9 cellular contexts compared by ENCODE assay signal in genomic region chr1:11731719-11732283, GRCh38. TPM values are rescaled to one million over a fixed set of nuclear protein-coding genes. Genes with fewer than 3 reads are reported as not detected.
DNase-seq lines count a peak whose midpoint lies in the region; ATAC-seq and TF ChIP-seq lines count a peak whose summit lies in the region.
"Had no signal": no experiment of that assay in that cellular context is flagged by ENCODE, and none has a peak within 500 bp of the region (broad histone marks: within the 10 kb centered on the region; RNA-seq: fewer than 3 reads in every experiment).

No MANE protein-coding gene starts in this region.

- peaks cover 0 to 3% (median 0%) of the 10 kb centered on the region in 3 donors for H3K27me3 Mint-ChIP-seq in CD14-positive monocyte (ENCODE audit: low read depth in 3 of 3)

- H3K9me3 Mint-ChIP-seq in CD14-positive monocyte, result peaks cover 0 to 5% (median 0%) of the 10 kb centered on the region in 7 donors

- H3K27ac ChIP-seq in psoas muscle, result peak overlapping the region; percentile 33

- in situ Hi-C loops in astrocyte of the cerebellum (cut with HindIII; ENCODE audit: low sequenced_read_pairs), result no loop called here

- peak overlapping the region; percentile 85 to 88 for H3K4me3 Mint-ChIP-seq in CD14-positive monocyte

- H3K36me3 Mint-ChIP-seq in CD14-positive monocyte, result no peaks in the 10 kb centered on the region

- H3K9me3 ChIP-seq in psoas muscle, result no peaks in the 10 kb centered on the region

- peak overlapping the region; percentile 92 to 98 (median 98) for H3K27ac Mint-ChIP-seq in CD14-positive monocyte

- H3K27me3 ChIP-seq in psoas muscle (ENCODE audit: insufficient read depth in 3 of 3, low read length in 2 of 3), result no peaks in the 10 kb centered on the region

- DNase-seq in CD14-positive monocyte (ENCODE audit: low spot score) (no peak), NCI-H1092 (lab: John Stamatoyannopoulos, UW) (peak; percentile 71), astrocyte of the cerebellum (ENCODE audit: low read depth) (peak; percentile 46), hippocampal formation (lab: John Stamatoyannopoulos, UW) (peak; percentile 81 to 87), psoas muscle (peak; percentile 80 to 82)

- peak overlapping the region; percentile 24 for H3K4me3 ChIP-seq in astrocyte of the cerebellum (ENCODE audit: low read depth, low read length)
- H3K4me3 ChIP-seq in psoas muscle, result peak overlapping the region; percentile 17

- 5 to 26% (median 16%) methylated on average over 15 to 17 of the region's 17 CpGs for WGBS in psoas muscle, 3 donors

- H3K4me1 ChIP-seq in psoas muscle, result peaks cover 3% of the 10 kb centered on the region

- no peaks in the 10 kb centered on the region for H3K36me3 ChIP-seq in psoas muscle (ENCODE audit: insufficient read depth in 1 of 2, low read depth in 1 of 2)

- peaks cover 83% of the 10 kb centered on the region for H3K4me1 Mint-ChIP-seq in CD14-positive monocyte

- intact Hi-C loops in CD14-positive monocyte (cut with micrococcal nuclease) (loop anchor here (1.0 to 10.0 kb wide), 2 partner anchors 8 to 63 kb away; no protein-coding TSS in a partner anchor), psoas muscle (cut with DNase I) (loop anchor here in 1 of 2 donors (10.0 kb wide), 1 partner anchor 457 kb away; the partner anchor contains the start of gene UBIAD1)

- TF ChIP-seq CTCF in CD14-positive monocyte (IDR thresholded peaks at IDR 0.05), result no peak
- no peak for TF ChIP-seq CTCF in astrocyte of the cerebellum (IDR thresholded peaks at IDR 0.05; ENCODE audit: low read depth, low read length, missing control alignments)
- TF ChIP-seq CTCF in psoas muscle (IDR thresholded peaks at IDR 0.05), result no peak

- peak in 3 of 4 donors; percentile 17 to 77 (median 64) for ATAC-seq in psoas muscle
- ATAC-seq in HG02938 (IDR thresholded peaks at IDR 0.05; ENCODE audit: unreplicated experiment), result no peak
- ATAC-seq in GM18870 (IDR thresholded peaks at IDR 0.05; ENCODE audit: unreplicated experiment), result no peak
- ATAC-seq in GM21576 (IDR thresholded peaks at IDR 0.05; ENCODE audit: unreplicated experiment), result no peak

RNA-seq across cellular contexts. Expression of gene AGTRAP, which starts 4.1 kb away (rescaled TPM):
- polyA plus RNA-seq in CD14-positive monocyte, result 100 to 1,000 TPM; 842 to 938 TPM
- total RNA-seq in psoas muscle, result 10 to 100 TPM; 28.5 to 46.0 (median 42.2) TPM
- 100 to 1,000 TPM in 2 of 3 donors, 10 to 100 TPM in 1; 36.9 to 179 (median 138) TPM for polyA plus RNA-seq in psoas muscle

RNA-seq across cellular contexts. Expression of gene C1orf167, which starts 30.2 kb away (rescaled TPM):
- not detected for polyA plus RNA-seq in CD14-positive monocyte
- 1 to 10 TPM; 1.8 to 5.3 (median 3.4) TPM for total RNA-seq in psoas muscle
- 1 to 10 TPM; 1.9 to 2.5 (median 2.1) TPM for polyA plus RNA-seq in psoas muscle
- polyA plus RNA-seq: neural cell had no signal

RNA-seq across cellular contexts. Expression of gene DRAXIN, which starts 40.3 kb away (rescaled TPM):
- polyA plus RNA-seq in CD14-positive monocyte, result under 1 TPM; 0.14 to 0.18 TPM
- total RNA-seq in psoas muscle, result under 1 TPM in 1 of 4 donors, not detected in 3; 0.04 TPM
- under 1 TPM in 2 of 3 donors, not detected in 1; 0.01 to 0.65 TPM for polyA plus RNA-seq in psoas muscle

RNA-seq across cellular contexts. Expression of gene MAD2L2, which starts 50.9 kb away (rescaled TPM):
- 10 to 100 TPM; 57.8 to 71.3 TPM for polyA plus RNA-seq in CD14-positive monocyte
- total RNA-seq in psoas muscle, result 10 to 100 TPM; 25.9 to 39.0 (median 28.8) TPM
- 10 to 100 TPM; 39.1 to 61.8 (median 40.5) TPM for polyA plus RNA-seq in psoas muscle

Comparison
In these comparisons a context has a peak if more than half of its experiments do, and no peak if none do; other contexts are left out.
1. ATAC-seq: peak in psoas muscle (3 of 4); none in HG02938 (single experiment), GM18870 (single experiment) and GM21576 (single experiment).
2. RNA of gene AGTRAP, which starts 4.1 kb away (polyA plus RNA-seq): 842 to 938 TPM in CD14-positive monocyte; 36.9 to 179 TPM in psoas muscle; every median in the first group is over 4 times any median in the second.